In the genomic region with DNA sequence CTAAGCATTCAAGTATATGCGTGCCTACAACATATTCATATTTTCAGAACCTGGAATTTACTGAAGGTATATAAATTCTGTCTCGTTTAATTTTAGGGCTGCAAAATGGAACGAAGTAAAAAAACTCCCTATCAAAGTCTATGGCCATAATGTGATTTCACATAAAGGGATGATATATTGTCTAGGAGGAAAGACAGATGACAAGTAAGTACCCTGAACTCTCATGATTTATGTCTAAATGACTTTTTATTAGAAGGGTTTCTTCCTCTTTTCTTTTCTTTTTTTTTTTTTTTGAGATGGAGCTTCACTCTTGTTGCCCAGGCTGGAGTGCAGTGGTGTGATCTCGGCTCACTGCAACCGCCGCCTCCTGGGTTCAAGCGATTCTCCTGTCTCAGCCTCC, we compare ENCODE assay signal across 1 cellular context. TPM values are rescaled to one million over a fixed set of nuclear protein-coding genes. Genes with fewer than 3 reads are reported as not detected.
"Had no signal": no experiment of that assay in that cellular context is flagged by ENCODE, and none has a peak within 500 bp of the region (broad histone marks: within the 10 kb centered on the region; RNA-seq: fewer than 3 reads in every experiment).

No MANE protein-coding gene starts in this region.

RNA-seq across cellular contexts. Expression of a gene that starts 5.3 kb away (rescaled TPM):
- total RNA-seq: naive thymus-derived CD8-positive, alpha-beta T cell had no signal
